12 cellular contexts compared by ENCODE assay signal in genomic region chr20:78338-78737, GRCh38. TPM values are rescaled to one million over a fixed set of nuclear protein-coding genes. Genes with fewer than 3 reads are reported as not detected.
"Had no signal": no experiment of that assay in that cellular context is flagged by ENCODE, and none has a peak within 500 bp of the region (broad histone marks: within the 10 kb centered on the region; RNA-seq: fewer than 3 reads in every experiment).

No MANE protein-coding gene starts in this region.

- DNase-seq: GM23248, GOT3, H7, H9, HCEC 1CT, HFFc6 had no signal

- H3K27ac Mint-ChIP-seq: GM23338, H9, HFFc6 had no signal

- H3K36me3 ChIP-seq: HAP-1 had no signal

- FAIRE-seq: H1, H54 had no signal

- H3K4me1 ChIP-seq: HAP-1 had no signal

- H3K4me2 ChIP-seq: GM23338 had no signal

- H3K9ac ChIP-seq: GM23248 had no signal

- H2AFZ ChIP-seq: GM23248, GM23338 had no signal

- H3K9me3 Mint-ChIP-seq: HFFc6 had no signal

- H3K27ac ChIP-seq: GM23248 had no signal

- ATAC-seq: GM23338, HCT116 had no signal

- H3K4me1 Mint-ChIP-seq: GM23338, H9 had no signal

- H3K4me3 Mint-ChIP-seq: GM23338, H9, HFFc6 had no signal

- H3K9me3 ChIP-seq: HAP-1 had no signal

- H3K4me3 ChIP-seq: GM23248, GM23338, HAP-1 had no signal

RNA-seq across cellular contexts. Expression of gene DEFB125, which starts 9.1 kb away (rescaled TPM):
- total RNA-seq: GM23248, GM23338, H1, H4, H7, H9, HFFc6 had no signal
- polyA plus RNA-seq: GM23248, GM23338, H1 had no signal
